ENCODE assay signal across 31 cellular contexts in genomic region chr17:67047382-67047781, GRCh38. TPM values are rescaled to one million over a fixed set of nuclear protein-coding genes. Genes with fewer than 3 reads are reported as not detected.
"Had no signal": no experiment of that assay in that cellular context is flagged by ENCODE, and none has a peak within 500 bp of the region (broad histone marks: within the 10 kb centered on the region; RNA-seq: fewer than 3 reads in every experiment).

No MANE protein-coding gene starts in this region.

- H2AFZ ChIP-seq: PC-9 had no signal

- H3K4me1 ChIP-seq: breast epithelium had no signal

- H3K4me2 ChIP-seq: PC-9 had no signal

- H3K27me3 ChIP-seq: breast epithelium had no signal

- H3K36me3 ChIP-seq: breast epithelium had no signal

- H3K4me3 ChIP-seq: breast epithelium, PC-9 had no signal

- DNase-seq: activated CD4-positive, alpha-beta memory T cell treated with anti-CD3 and anti-CD28 coated beads, Interleukin-2, amount 10 ng/mL, durations not matched to agents 7 days and 5 days; activated CD4-positive, alpha-beta T cell treated with anti-CD3 and anti-CD28 coated beads, Interleukin-2, amount 10 ng/mL, durations not matched to agents 7 days and 5 days; activated CD4-positive, CD25-positive, alpha-beta regulatory T cell; activated gamma-delta T cell; activated naive CD4-positive, alpha-beta T cell treated with anti-CD3 and anti-CD28 coated beads, Interleukin-2, amount 50 U/mL, for 16 hours; activated naive CD8-positive, alpha-beta T cell treated with anti-CD3 and anti-CD28 coated beads, Interleukin-2, amount 10 ng/mL, durations not matched to agents 7 days and 5 days; activated T-cell treated with anti-CD3 and anti-CD28 coated beads for 4 hours; activated T-cell treated with anti-CD3 and anti-CD28 coated beads, Interleukin-2, amount 50 U/mL, for 48 hours; aorta; caudate nucleus; KBM-7; NCI-H1048; NCI-H1694; NCI-H2029; NCI-H2107; NCI-H2171 treated with DMSO at 0.1 percent for 48 hours; NCI-H226; NCI-H526; NCI-H82; PC-9; SHP77 treated with DMSO at 0.1 percent for 48 hours; T-helper 17 cell; T1000 had no signal

- H3K27ac ChIP-seq: breast epithelium, PC-9, VCaP had no signal

RNA-seq across cellular contexts. Expression of gene CACNG1, which starts 3.0 kb away (rescaled TPM):
- total RNA-seq: activated CD4-positive, alpha-beta memory T cell treated with anti-CD3 and anti-CD28 coated beads, Interleukin-2, amount 10 ng/mL, durations not matched to agents 7 days and 5 days; activated CD4-positive, alpha-beta T cell treated with anti-CD3 and anti-CD28 coated beads, Interleukin-2, amount 10 ng/mL, durations not matched to agents 7 days and 5 days; activated CD8-positive, alpha-beta memory T cell treated with anti-CD3 and anti-CD28 coated beads for 36 hours; activated naive CD8-positive, alpha-beta T cell treated with anti-CD3 and anti-CD28 coated beads, Interleukin-2, amount 10 ng/mL, durations not matched to agents 7 days and 5 days; activated T-helper 17 cell treated with anti-CD3 and anti-CD28 coated beads, Interleukin-2, amount 50 U/mL, for 72 hours; aorta; breast epithelium; cerebellum; M059J; NCI-H460; PC-9; SK-MEL-5; T-helper 17 cell had no signal
